In genomic region chr1:199929556-199929955, GRCh38 we compare ENCODE assay signal across 24 cellular contexts.
DNase-seq lines count a peak whose midpoint lies in the region; ATAC-seq, FAIRE-seq and TF ChIP-seq lines count a peak whose summit lies in the region.
"Had no signal": no experiment of that assay in that cellular context is flagged by ENCODE, and none has a peak within 500 bp of the region (broad histone marks: within the 10 kb centered on the region; RNA-seq: fewer than 3 reads in every experiment).

No MANE protein-coding gene starts in this region.

- no peak overlapping the region for H3K27ac ChIP-seq in K562 (ENCODE audit: extremely low read depth, low read depth, low read length)
- H3K27ac ChIP-seq: BLaER1 had no signal

- CTCF ChIA-PET in K562 (lab: Yijun Ruan, JAX; ENCODE audit: low intra/inter-chr PET ratio), result no interaction called here

- POLR2A ChIA-PET in K562 (lab: Yijun Ruan, JAX), result interaction anchor here (0.6 kb wide), 2 partner anchors 19 to 771 kb away, joined by 3 read pairs; no protein-coding TSS in a partner anchor

- no peak for TF ChIP-seq RAD21 in K562 (CRISPR knock-in tag; conservative IDR thresholded peaks at IDR 0.05 in 1 of 2, IDR thresholded peaks at IDR 0.05 in 1 of 2)

- intact Hi-C loops in K562 (cut with micrococcal nuclease), result no loop called here

- TF ChIP-seq POLR2A in K562 (conservative IDR thresholded peaks at IDR 0.05), result no peak

- in situ Hi-C loops in K562 (cut with MboI), result no loop called here

- no peaks in the 10 kb centered on the region; a peak in 1 of 5 replicates for H3K27me3 ChIP-seq in K562 (ENCODE audit: control insufficient read depth in 2 of 2, insufficient read depth in 2 of 2, low read length in 2 of 2)
- H3K27me3 ChIP-seq: BLaER1 had no signal

- H3K9me3 ChIP-seq in K562 (replicated peaks; ENCODE audit: control insufficient read depth, insufficient read depth, low read depth, low read length), result no peaks in the 10 kb centered on the region
- H3K9me3 ChIP-seq: BE2C, BLaER1 had no signal

- ATAC-seq in K562, result no peak
- ATAC-seq: GM12878 had no signal

- H3K4me2 ChIP-seq in K562 (ENCODE audit: insufficient read depth, low read length), result no peak overlapping the region
- H3K4me2 ChIP-seq: BLaER1 had no signal

- no peak overlapping the region for H3K9ac ChIP-seq in K562 (ENCODE audit: insufficient read depth in 1 of 2, low read depth in 2 of 2, low read length in 2 of 2)
- H3K9ac ChIP-seq: BLaER1 had no signal

- no peaks in the 10 kb centered on the region for H3K36me3 ChIP-seq in K562 (ENCODE audit: control insufficient read depth, insufficient read depth, low read length)
- H3K36me3 ChIP-seq: BE2C, BLaER1 had no signal

- 0% methylated on average over 3 of the region's 3 CpGs for WGBS in K562 (ENCODE audit: insufficient coverage, low coverage, missing lambda C conversion rate)

- H3K4me1 ChIP-seq in K562 (replicated peaks in 1 of 2; ENCODE audit: control insufficient read depth in 2 of 2, insufficient read depth in 2 of 2, low read length in 2 of 2), result no peaks in the 10 kb centered on the region
- H3K4me1 ChIP-seq: BE2C, BLaER1 had no signal

- no TSS peak for BruUV-seq in K562 (replicated peaks; lab: Mats Ljungman, UMichigan)

- no peaks in the 10 kb centered on the region for H3K9me1 ChIP-seq in K562 (ENCODE audit: control insufficient read depth, insufficient read depth, low read length)

- H2AFZ ChIP-seq in K562 (ENCODE audit: low read depth, low read length), result no peak overlapping the region

- TF ChIP-seq CTCF in AG10803 (conservative IDR thresholded peaks at IDR 0.05; ENCODE audit: low read length) (no peak), K562 (IDR thresholded peaks at IDR 0.05 in 2 of 3, conservative IDR thresholded peaks at IDR 0.05 in 1 of 3; ENCODE audit: insufficient read depth in 2 of 3, low read depth in 1 of 3, low read length in 3 of 3) (no peak)

- DNase-seq in AG10803 (ENCODE audit: low read depth), result peak; percentile 9
- no peak for DNase-seq in K562 (ENCODE audit: extremely low read depth in 1 of 4, low spot score in 3 of 4)
- DNase-seq in GOT3 (lab: John Stamatoyannopoulos, UW), result no peak
- DNase-seq in T-helper 9 cell, result no peak
- no peak for DNase-seq in SHP77 treated with DMSO at 0.1 percent for 48 hours (lab: John Stamatoyannopoulos, UW)
- DNase-seq: 8988T; BE2C; C1 segment of cervical spinal cord; CD4-positive, alpha-beta memory T cell; CD4-positive, CD25-positive, alpha-beta regulatory T cell; CD8-positive, alpha-beta memory T cell; COR-L47; DMS 273 treated with DMSO at 0.1 percent for 48 hours; DMS153; DMS53; DMS79; DND-41; EL; GDM1 had no signal

- TF ChIP-seq EP300 in K562 (IDR thresholded peaks at IDR 0.05; ENCODE audit: low read length), result no peak

- H4K20me1 ChIP-seq in K562 (replicated peaks; ENCODE audit: control insufficient read depth, insufficient read depth, low read length), result no peaks in the 10 kb centered on the region
- H4K20me1 ChIP-seq: BLaER1 had no signal

- FAIRE-seq in K562 (lab: Jason Lieb, UNC), result no peak
- FAIRE-seq: A204.1, GM12878, GM12892, GM18507 had no signal

- no peaks in the 10 kb centered on the region for H3K79me2 ChIP-seq in K562 (ENCODE audit: control insufficient read depth, insufficient read depth, low read length)

- H3K4me3 ChIP-seq in AG10803 (ENCODE audit: low read length) (no peak overlapping the region), K562 (no peak overlapping the region)
- H3K4me3 ChIP-seq: BLaER1, GM12878 had no signal

TF ChIP-seq in K562, 482 proteins besides CTCF, POLR2A, EP300 and RAD21:
- TF ChIP-seq ZNF699 (CRISPR knock-in tag; IDR thresholded peaks at IDR 0.05; ENCODE audit: insufficient replicate concordance) (no peak), SMARCA5 (IDR thresholded peaks at IDR 0.05) (no peak), PBX2 (CRISPR knock-in tag; IDR thresholded peaks at IDR 0.05; ENCODE audit: low read depth) (no peak), PBX2 (tag; conservative IDR thresholded peaks at IDR 0.05; ENCODE audit: low read depth) (peak; percentile 52)
